In the genomic region with DNA sequence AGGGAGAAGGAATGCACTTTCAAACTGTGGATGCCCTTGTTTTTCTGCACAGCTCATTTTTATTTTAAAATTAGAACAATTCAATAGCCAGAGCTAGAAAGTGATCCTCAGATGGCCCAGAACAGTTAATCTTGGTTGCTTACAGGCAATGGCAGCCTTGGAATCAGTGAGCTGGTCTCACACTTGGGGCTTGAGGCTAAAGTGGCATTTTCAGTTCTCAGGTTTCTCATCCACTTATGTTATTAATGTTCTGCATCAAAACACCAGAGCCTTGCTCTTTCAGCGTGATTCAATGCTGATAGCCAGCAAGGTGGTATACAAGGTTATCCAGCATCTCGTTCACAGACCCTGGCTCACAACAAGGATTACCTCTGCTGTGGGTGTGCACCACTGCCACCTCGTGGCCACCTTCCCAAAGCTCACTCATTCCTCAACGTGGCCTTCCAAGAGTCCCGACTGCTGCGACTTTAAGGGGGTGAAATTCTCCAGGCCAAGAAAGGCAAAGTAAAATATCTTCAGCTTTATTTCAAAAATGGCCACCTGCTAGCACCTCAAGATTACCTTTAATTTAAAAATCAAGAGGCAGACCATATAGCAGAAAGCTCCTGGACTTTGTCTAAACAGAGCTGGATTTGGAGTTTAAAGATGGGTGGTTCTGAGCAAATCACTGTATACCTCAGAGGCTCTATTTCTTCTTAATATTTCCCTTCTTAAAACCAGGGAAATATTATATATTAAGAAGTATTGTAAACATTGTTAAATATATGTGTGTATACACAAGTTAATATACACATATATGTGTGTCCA, we compare ENCODE assay signal across 9 cellular contexts. TPM values are rescaled to one million over a fixed set of nuclear protein-coding genes. Genes with fewer than 3 reads are reported as not detected.
DNase-seq lines count a peak whose midpoint lies in the region; ATAC-seq, FAIRE-seq and TF ChIP-seq lines count a peak whose summit lies in the region.
"Had no signal": no experiment of that assay in that cellular context is flagged by ENCODE, and none has a peak within 500 bp of the region (broad histone marks: within the 10 kb centered on the region; RNA-seq: fewer than 3 reads in every experiment).

No MANE protein-coding gene starts in this region.

- no peaks in the 10 kb centered on the region for H3K36me3 ChIP-seq in BJ (ENCODE audit: control insufficient read depth, insufficient read depth, low read length)

- no peak for FAIRE-seq in urothelium cell line (lab: Jason Lieb, UNC)

- ATAC-seq in GM18519 (IDR thresholded peaks at IDR 0.05; ENCODE audit: low FRiP score, unreplicated experiment) (peak; percentile 96), HG02943 (IDR thresholded peaks at IDR 0.05; ENCODE audit: low read depth, unreplicated experiment) (peak; percentile 87)

- H3K27me3 ChIP-seq in BJ (ENCODE audit: control insufficient read depth, insufficient read depth, low read length) = no peaks in the 10 kb centered on the region

- CTCF ChIA-PET in BJ (lab: Yijun Ruan, JAX) = interaction anchor here (0.6 to 1.2 kb wide), 6 partner anchors 9 to 774 kb away, joined by 3 to 4 read pairs (median 3); no protein-coding TSS in a partner anchor

- peak; percentile 75 for TF ChIP-seq CTCF in BJ (IDR thresholded peaks at IDR 0.05; ENCODE audit: insufficient read depth, low read depth, low read length)
- peak; percentile 85 for TF ChIP-seq CTCF in fibroblast of the aortic adventitia (IDR thresholded peaks at IDR 0.05; ENCODE audit: insufficient read depth, low read length)

- POLR2A ChIA-PET in BJ (lab: Charles Lee) = no interaction called here

- DNase-seq in BJ (ENCODE audit: low read depth) (no peak), NCI-H2171 (lab: John Stamatoyannopoulos, UW) (peak; percentile 23), fibroblast of the aortic adventitia (ENCODE audit: low read depth) (peak; percentile 44), non-pigmented ciliary epithelial cell (ENCODE audit: low read depth) (peak; percentile 20), urothelium cell line (ENCODE audit: low spot score) (peak; percentile 57)
- peak; percentile 34 for DNase-seq in activated CD8-positive, alpha-beta memory T cell treated with anti-CD3 and anti-CD28 coated beads, Interleukin-2, amount 50 U/mL, for 4 hours

- no peak overlapping the region for H3K4me3 ChIP-seq in BJ (ENCODE audit: low read depth, low read length)
- H3K4me3 ChIP-seq in fibroblast of the aortic adventitia (ENCODE audit: low read depth, low read length) = no peak overlapping the region

RNA-seq across cellular contexts. Expression of a gene that starts 34.2 kb away (rescaled TPM):
- polyA plus RNA-seq in BJ (2011; rRNA removed) = not detected in 2 replicates
- polyA minus RNA-seq in BJ (2011; rRNA and poly(A)+ RNA removed) = not detected in 2 replicates
- total RNA-seq in fibroblast of the aortic adventitia (ENCODE audit: low replicate concordance) = not detected in 2 replicates
- total RNA-seq: urinary bladder had no signal
- polyA plus RNA-seq: urinary bladder had no signal
